Comparison of ENCODE assay signal across 19 cellular contexts in the genomic region with DNA sequence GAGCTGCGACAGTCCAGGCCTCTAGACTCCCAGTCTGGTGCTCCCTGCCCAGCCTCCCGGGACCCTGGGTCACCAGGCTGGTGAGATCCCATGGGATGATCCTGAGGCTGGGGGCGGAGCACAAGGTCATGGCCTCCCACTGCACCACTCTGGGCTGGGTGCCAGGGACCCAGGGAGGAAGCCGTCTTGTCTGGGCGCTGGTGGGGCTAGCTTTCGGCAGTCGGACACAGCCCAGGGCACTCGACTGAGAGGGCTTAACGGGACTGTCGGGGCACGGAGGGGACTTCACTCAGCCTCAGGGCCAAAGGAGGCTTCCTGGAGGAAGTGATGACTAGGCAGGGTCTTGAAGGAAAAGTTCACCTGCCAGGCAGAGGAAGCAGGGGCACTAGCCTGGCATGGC.
"Had no signal": no experiment of that assay in that cellular context is flagged by ENCODE, and none has a peak within 500 bp of the region (broad histone marks: within the 10 kb centered on the region; RNA-seq: fewer than 3 reads in every experiment).

No MANE protein-coding gene starts in this region.

- H3K9me3 ChIP-seq: body of pancreas, neutrophil, suprapubic skin, transverse colon, uterus had no signal

- H3K27me3 ChIP-seq: body of pancreas, dorsolateral prefrontal cortex, foreskin keratinocyte, hepatocyte, neutrophil, suprapubic skin, transverse colon, uterus had no signal

- ATAC-seq: body of pancreas; foreskin keratinocyte; naive thymus-derived CD4-positive, alpha-beta T cell; stimulated activated naive CD8-positive, alpha-beta T cell treated with anti-CD3 and anti-CD28 coated beads, Interleukin-15, amount 100 ng/mL, for 72 hours had no signal

- H3K79me2 ChIP-seq: hepatocyte had no signal

- H2AFZ ChIP-seq: hepatocyte had no signal

- H3K36me3 ChIP-seq: uterus had no signal

- H3K4me3 ChIP-seq: body of pancreas, dorsolateral prefrontal cortex, hepatocyte, suprapubic skin, transverse colon, uterus had no signal

- DNase-seq: activated CD4-positive, alpha-beta T cell treated with anti-CD3 and anti-CD28 coated beads, Interleukin-2, amount 10 ng/mL, durations not matched to agents 24 days and 14 days; activated CD4-positive, CD25-positive, alpha-beta regulatory T cell; activated CD8-positive, alpha-beta memory T cell treated with anti-CD3 and anti-CD28 coated beads, Interleukin-2, amount 50 U/mL, for 48 hours; activated naive CD4-positive, alpha-beta T cell; body of pancreas; caudate nucleus; dorsolateral prefrontal cortex; foreskin keratinocyte; mesenchymal stem cell; naive thymus-derived CD4-positive, alpha-beta T cell; stimulated activated CD4-positive, alpha-beta T cell treated with anti-CD3 and anti-CD28 coated beads, Interleukin-2, amount 100 ng/mL, for 24 hours; stimulated activated naive CD8-positive, alpha-beta T cell treated with anti-CD3 and anti-CD28 coated beads, Interleukin-15, amount 100 ng/mL, for 72 hours; SW 1271; T-helper 9 cell; transverse colon; uterus had no signal

- H3K27ac ChIP-seq: body of pancreas, foreskin keratinocyte, hepatocyte, neutrophil, suprapubic skin, transverse colon, uterus had no signal

- H3K4me1 ChIP-seq: body of pancreas, foreskin keratinocyte, suprapubic skin, transverse colon, uterus had no signal

- H3K4me2 ChIP-seq: hepatocyte had no signal
